17 cellular contexts compared by ENCODE assay signal in genomic region chr15:90617171-90617570, GRCh38.
DNase-seq lines count a peak whose midpoint lies in the region; ATAC-seq, FAIRE-seq and TF ChIP-seq lines count a peak whose summit lies in the region.
"Had no signal": no experiment of that assay in that cellular context is flagged by ENCODE, and none has a peak within 500 bp of the region (broad histone marks: within the 10 kb centered on the region; RNA-seq: fewer than 3 reads in every experiment).

No MANE protein-coding gene starts in this region.

- H3K79me2 ChIP-seq in GM23248 (ENCODE audit: insufficient read depth), result no peaks in the 10 kb centered on the region
- H3K79me2 ChIP-seq in K562 (ENCODE audit: control insufficient read depth, insufficient read depth, low read length), result no peaks in the 10 kb centered on the region

- H3K27ac ChIP-seq in GM23248 (peak overlapping the region; percentile 46), K562 (ENCODE audit: extremely low read depth, low read depth, low read length) (peak overlapping the region; percentile 66; the same call in 1 of the 3 replicates), rectal smooth muscle tissue (ENCODE audit: low read depth, low read length) (peak overlapping the region; percentile 14)
- H3K27ac ChIP-seq: brain microvascular endothelial cell had no signal

- no peaks in the 10 kb centered on the region for H3K27me3 ChIP-seq in GM23248 (replicated peaks; ENCODE audit: insufficient read depth)
- no peaks in the 10 kb centered on the region for H3K27me3 ChIP-seq in K562 (ENCODE audit: control insufficient read depth in 2 of 2, insufficient read depth in 2 of 2, low read length in 2 of 2)
- H3K27me3 ChIP-seq in rectal smooth muscle tissue (ENCODE audit: control insufficient read depth, insufficient read depth, low read length), result no peaks in the 10 kb centered on the region
- no peaks in the 10 kb centered on the region for H3K27me3 ChIP-seq in MG63
- H3K27me3 ChIP-seq: brain microvascular endothelial cell had no signal

- TF ChIP-seq EP300 in K562 (IDR thresholded peaks at IDR 0.05; ENCODE audit: low read length), result no peak

- no TSS peak for BruUV-seq in K562 (replicated peaks; lab: Mats Ljungman, UMichigan)

- no peaks in the 10 kb centered on the region for H3F3A ChIP-seq in GM23248 (ENCODE audit: insufficient read depth)

- H4K20me1 ChIP-seq in GM23248 (ENCODE audit: insufficient read depth), result no peaks in the 10 kb centered on the region
- no peaks in the 10 kb centered on the region for H4K20me1 ChIP-seq in K562 (replicated peaks; ENCODE audit: control insufficient read depth, insufficient read depth, low read length)

- in situ Hi-C loops in GM23248 (cut with MboI), result loop anchor here (25.0 kb wide), 1 partner anchor 305 kb away; no protein-coding TSS in a partner anchor
- in situ Hi-C loops in K562 (cut with MboI), result no loop called here

- H3K9ac ChIP-seq in GM23248 (no peak overlapping the region), K562 (ENCODE audit: insufficient read depth in 1 of 2, low read depth in 2 of 2, low read length in 2 of 2) (no peak overlapping the region), rectal smooth muscle tissue (ENCODE audit: low read length) (no peak overlapping the region)

- 33% methylated on average over 5 of the region's 5 CpGs for WGBS in GM23248 (ENCODE audit: low coverage in 1 of 2, low lambda C conversion rate in 2 of 2, missing lambda C conversion rate in 2 of 2), 2 experiments
- WGBS in K562 (ENCODE audit: insufficient coverage, low coverage, missing lambda C conversion rate), result 36% methylated on average over 5 of the region's 5 CpGs

- peaks cover 8% of the 10 kb centered on the region for H3K4me1 ChIP-seq in GM23248 (ENCODE audit: insufficient read depth)
- H3K4me1 ChIP-seq in K562 (replicated peaks in 1 of 2; ENCODE audit: control insufficient read depth in 2 of 2, insufficient read depth in 2 of 2, low read length in 2 of 2), result peaks cover 16 to 35% of the 10 kb centered on the region in 2 experiments
- H3K4me1 ChIP-seq in rectal smooth muscle tissue (ENCODE audit: control insufficient read depth, insufficient read depth, low read length), result peaks cover 11% of the 10 kb centered on the region

- CTCF ChIA-PET in K562 (lab: Yijun Ruan, JAX; ENCODE audit: low intra/inter-chr PET ratio), result no interaction called here
- CTCF ChIA-PET in HEK293T (lab: Yijun Ruan, JAX), result no interaction called here

- H3K4me2 ChIP-seq in GM23248 (ENCODE audit: unreplicated experiment) (no peak overlapping the region), K562 (ENCODE audit: insufficient read depth, low read length) (no peak overlapping the region)

- H3K4me3 ChIP-seq in GM23248 (no peak overlapping the region), K562 (no peak overlapping the region), rectal smooth muscle tissue (ENCODE audit: low read length) (no peak overlapping the region), MG63 (no peak overlapping the region)

- FAIRE-seq in K562 (lab: Jason Lieb, UNC), result no peak
- FAIRE-seq: GM19239, HepG2 had no signal

- TF ChIP-seq CTCF in K562 (IDR thresholded peaks at IDR 0.05 in 2 of 3, conservative IDR thresholded peaks at IDR 0.05 in 1 of 3; ENCODE audit: insufficient read depth in 2 of 3, low read depth in 1 of 3, low read length in 3 of 3), result no peak

- no peaks in the 10 kb centered on the region for H3K9me2 ChIP-seq in GM23248 (ENCODE audit: insufficient read depth)

- no peaks in the 10 kb centered on the region for H3K9me3 ChIP-seq in GM23248 (ENCODE audit: low read depth)
- no peaks in the 10 kb centered on the region for H3K9me3 ChIP-seq in K562 (replicated peaks; ENCODE audit: control insufficient read depth, insufficient read depth, low read depth, low read length)
- no peaks in the 10 kb centered on the region for H3K9me3 ChIP-seq in MG63

- TF ChIP-seq POLR2A in K562 (conservative IDR thresholded peaks at IDR 0.05), result no peak

- H3K36me3 ChIP-seq in GM23248 (ENCODE audit: low read depth) (peaks cover 34% of the 10 kb centered on the region), K562 (ENCODE audit: control insufficient read depth, insufficient read depth, low read length) (peaks cover 29% of the 10 kb centered on the region; the same call in 2 of the 3 replicates), rectal smooth muscle tissue (ENCODE audit: control insufficient read depth, insufficient read depth, low read length) (peaks cover 6% of the 10 kb centered on the region), MG63 (peaks cover 12% of the 10 kb centered on the region)

- H2AFZ ChIP-seq in GM23248 (no peak overlapping the region), K562 (ENCODE audit: low read depth, low read length) (no peak overlapping the region)

- peak; percentile 20 for DNase-seq in CD1c-positive myeloid dendritic cell (ENCODE audit: extremely low spot score)
- DNase-seq in GM23248, result peak; percentile 78
- no peak for DNase-seq in K562 (ENCODE audit: extremely low read depth in 1 of 4, low spot score in 3 of 4)
- DNase-seq in HEK293T (ENCODE audit: extremely low spot score), result no peak
- DNase-seq in HPDE6-E6E7 (ENCODE audit: extremely low spot score), result no peak
- DNase-seq in MG63, result no peak
- DNase-seq in NOMO-1 treated with dmso at 0.1 percent for 144 hours (lab: John Stamatoyannopoulos, UW; ENCODE audit: unreplicated experiment), result no peak
- DNase-seq: brain microvascular endothelial cell, kidney glomerular epithelial cell, mesendoderm, NCI-H2081, NCI-H510A treated with DMSO at 0.1 percent for 48 hours, SIG-M5, T1000 had no signal

- no peak for TF ChIP-seq RAD21 in K562 (CRISPR knock-in tag; conservative IDR thresholded peaks at IDR 0.05 in 1 of 2, IDR thresholded peaks at IDR 0.05 in 1 of 2)

- H3K9me1 ChIP-seq in K562 (ENCODE audit: control insufficient read depth, insufficient read depth, low read length), result no peaks in the 10 kb centered on the region

- POLR2A ChIA-PET in K562 (lab: Yijun Ruan, JAX) (interaction anchor here (0.6 to 1.7 kb wide), 3 partner anchors 9 to 457 kb away, joined by 3 to 4 read pairs (median 3); no protein-coding TSS in a partner anchor), HEK293T (lab: Yijun Ruan, JAX) (no interaction called here)

- intact Hi-C loops in K562 (cut with micrococcal nuclease), result no loop called here

- no peak for ATAC-seq in K562
- ATAC-seq: HepG2 had no signal

TF ChIP-seq in K562, 482 proteins besides CTCF, POLR2A, EP300 and RAD21:
- peak; percentile 27; the same call in 1 of the 2 replicates for TF ChIP-seq FOSL1 (tag; conservative IDR thresholded peaks at IDR 0.05)
- no peak for TF ChIP-seq ZNF143 (CRISPR knock-in tag; IDR thresholded peaks at IDR 0.05)

TF ChIP-seq in HEK293T, 16 proteins besides CTCF, POLR2A, EP300 and RAD21:
- no peak for TF ChIP-seq LEF1 (IDR thresholded peaks at IDR 0.05; ENCODE audit: borderline replicate concordance)
- TF ChIP-seq SUZ12 (IDR thresholded peaks at IDR 0.05), result no peak
- TF ChIP-seq ARNT (IDR thresholded peaks at IDR 0.05), result no peak
- no peak for TF ChIP-seq PKNOX1 (IDR thresholded peaks at IDR 0.05)
- no peak for TF ChIP-seq ELF4 (IDR thresholded peaks at IDR 0.05)
- no peak for TF ChIP-seq SP1 (IDR thresholded peaks at IDR 0.05)
- no peak for TF ChIP-seq L3MBTL2 (conservative IDR thresholded peaks at IDR 0.05)
- no peak for TF ChIP-seq HDGF (IDR thresholded peaks at IDR 0.05; ENCODE audit: borderline replicate concordance)
- TF ChIP-seq CTBP1 (IDR thresholded peaks at IDR 0.05; ENCODE audit: borderline replicate concordance), result no peak
- TF ChIP-seq FOXA1 (IDR thresholded peaks at IDR 0.05), result no peak
- TF ChIP-seq FOXM1 (IDR thresholded peaks at IDR 0.05; ENCODE audit: borderline replicate concordance), result no peak
- TF ChIP-seq NFRKB (IDR thresholded peaks at IDR 0.05), result no peak
- TF ChIP-seq ZNF384 (IDR thresholded peaks at IDR 0.05), result no peak
- TF ChIP-seq FOXK2 (IDR thresholded peaks at IDR 0.05), result no peak
- TF ChIP-seq BHLHE40 (IDR thresholded peaks at IDR 0.05; ENCODE audit: borderline replicate concordance), result no peak
- no peak for TF ChIP-seq TARDBP (IDR thresholded peaks at IDR 0.05)

Comparison
In these comparisons a context has a peak if more than half of its experiments do, and no peak if none do; other contexts are left out.
1. DNase-seq: peak in CD1c-positive myeloid dendritic cell (single experiment) and GM23248 (single experiment); none in K562 (0 of 4), HEK293T (single experiment), HPDE6-E6E7 (single experiment), MG63 (single experiment) and NOMO-1 treated with dmso at 0.1 percent for 144 hours (single experiment).
2. H3K27ac ChIP-seq: peak in every context shown above with its lines; median percentile 66 in K562; 46 in GM23248; 14 in rectal smooth muscle tissue.